1 cellular context compared by ENCODE assay signal in the genomic region with DNA sequence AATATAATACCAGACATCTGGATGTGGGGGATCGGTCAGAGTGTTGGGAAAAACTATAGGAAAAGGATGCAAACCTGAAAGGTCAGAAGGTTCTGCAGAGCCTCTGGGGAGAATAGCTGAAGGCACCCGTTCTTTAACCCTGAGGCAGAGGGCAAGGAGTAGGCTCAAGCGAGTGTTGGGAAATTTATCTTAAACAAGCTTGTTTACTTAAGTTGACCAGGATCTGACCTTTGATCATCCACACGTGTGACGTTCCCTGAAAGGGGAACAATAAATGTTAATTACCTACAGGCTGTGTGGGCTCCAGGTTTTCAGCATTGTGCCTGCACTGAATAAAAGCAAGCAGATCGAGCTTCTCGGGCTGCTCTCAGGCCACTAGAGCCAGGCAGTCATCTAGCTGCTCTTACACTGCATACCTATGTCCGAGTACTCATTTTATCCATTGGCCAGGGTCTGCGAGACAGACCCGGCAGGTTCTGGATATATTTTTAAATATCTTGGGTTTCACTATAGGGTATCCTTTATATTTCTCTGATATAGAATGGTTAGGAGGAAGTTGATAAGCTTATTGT.
TF ChIP-seq lines count a peak whose summit lies in the region.

No MANE protein-coding gene starts in this region.

TF ChIP-seq in GM23338, 12 proteins besides CTCF, POLR2A, EP300 and RAD21 (continued from another document):
- TF ChIP-seq POLR2AphosphoS5 (IDR thresholded peaks at IDR 0.05; ENCODE audit: low read depth) (no peak), REST (IDR thresholded peaks at IDR 0.05; ENCODE audit: unreplicated experiment) (no peak), ZNF114 (CRISPR knock-in tag; IDR thresholded peaks at IDR 0.05) (no peak), EZH2phosphoT487 (IDR thresholded peaks at IDR 0.05; ENCODE audit: unreplicated experiment) (no peak), ZNF462 (CRISPR knock-in tag; IDR thresholded peaks at IDR 0.05) (no peak), EZH2 (IDR thresholded peaks at IDR 0.05; ENCODE audit: low read depth, unreplicated experiment) (no peak)
